In the genomic region with DNA sequence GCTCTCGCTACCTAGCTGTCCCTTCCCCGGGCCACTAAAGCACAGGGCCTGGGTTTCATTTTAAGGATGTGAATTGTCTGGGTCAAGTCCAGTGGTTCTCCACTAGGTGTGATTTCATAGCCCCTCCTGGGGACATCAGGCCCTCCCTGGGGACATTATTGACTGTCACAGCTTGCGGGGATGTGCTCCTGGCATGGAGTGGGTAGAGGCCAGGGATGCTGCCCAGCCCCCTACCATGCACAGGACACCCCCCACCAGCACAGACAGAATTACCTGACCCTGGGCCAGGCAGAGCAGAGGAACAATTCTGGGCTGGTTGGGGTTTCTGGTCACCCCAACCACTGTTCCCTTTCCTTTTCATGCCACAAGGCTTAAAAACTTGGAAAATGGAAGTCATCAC, we compare ENCODE assay signal across 11 cellular contexts. TPM values are rescaled to one million over a fixed set of nuclear protein-coding genes. Genes with fewer than 3 reads are reported as not detected.
DNase-seq lines count a peak whose midpoint lies in the region; ATAC-seq and TF ChIP-seq lines count a peak whose summit lies in the region.
"Had no signal": no experiment of that assay in that cellular context is flagged by ENCODE, and none has a peak within 500 bp of the region (broad histone marks: within the 10 kb centered on the region; RNA-seq: fewer than 3 reads in every experiment).

No MANE protein-coding gene starts in this region.

- H3K4me1 Mint-ChIP-seq in dendritic cell treated with granulocyte-macrophage colony-stimulating factor and Interleukin-4, amounts not matched to agents 40 ng/mL and 50 ng/mL, for 4 days (ENCODE audit: low read depth): peaks cover 61% of the 10 kb centered on the region

- no peaks in the 10 kb centered on the region for H4K20me1 ChIP-seq in DOHH2 (ENCODE audit: control insufficient read depth, insufficient read depth, low read depth, low read length)

- H3K9me3 ChIP-seq in DOHH2 (ENCODE audit: control insufficient read depth, insufficient read depth, low read length): no peaks in the 10 kb centered on the region
- no peaks in the 10 kb centered on the region for H3K9me3 ChIP-seq in psoas muscle

- peaks cover 48% of the 10 kb centered on the region for H3K36me3 ChIP-seq in DOHH2 (ENCODE audit: control insufficient read depth, low read length)
- no peaks in the 10 kb centered on the region for H3K36me3 ChIP-seq in psoas muscle (ENCODE audit: insufficient read depth in 1 of 2, low read depth in 1 of 2)
- no peaks in the 10 kb centered on the region for H3K36me3 ChIP-seq in H7 (replicated peaks; ENCODE audit: control insufficient read depth, insufficient read depth, low read length)
- H3K36me3 ChIP-seq: neural progenitor cell had no signal

- H3K4me2 ChIP-seq in DOHH2 (ENCODE audit: low read length): peak overlapping the region; percentile 100
- H3K4me2 ChIP-seq: neural progenitor cell had no signal

- TF ChIP-seq CTCF in DOHH2 (IDR thresholded peaks at IDR 0.05; ENCODE audit: low read depth, low read length, poor library complexity, severe bottlenecking): no peak
- no peak for TF ChIP-seq CTCF in psoas muscle (IDR thresholded peaks at IDR 0.05)
- TF ChIP-seq CTCF in GM20000 (IDR thresholded peaks at IDR 0.05; ENCODE audit: extremely low read depth, missing control alignments): no peak

- intact Hi-C loops in dendritic cell treated with granulocyte-macrophage colony-stimulating factor and Interleukin-4, amounts not matched to agents 40 ng/mL and 50 ng/mL, for 4 days (cut with micrococcal nuclease): loop anchor here (10.0 kb wide), 1 partner anchor 87 kb away; no protein-coding TSS in a partner anchor
- intact Hi-C loops in psoas muscle (cut with DNase I): no loop called here

- H3K4me3 Mint-ChIP-seq in dendritic cell treated with granulocyte-macrophage colony-stimulating factor and Interleukin-4, amounts not matched to agents 40 ng/mL and 50 ng/mL, for 4 days: peak overlapping the region; percentile 64
- H3K4me3 Mint-ChIP-seq: neural progenitor cell had no signal

- peaks cover 92% of the 10 kb centered on the region for H3K79me2 ChIP-seq in DOHH2 (ENCODE audit: control insufficient read depth, low read length)

- H3K27me3 Mint-ChIP-seq in dendritic cell treated with granulocyte-macrophage colony-stimulating factor and Interleukin-4, amounts not matched to agents 40 ng/mL and 50 ng/mL, for 4 days: no peaks in the 10 kb centered on the region

- no peaks in the 10 kb centered on the region for H3K27me3 ChIP-seq in DOHH2 (ENCODE audit: control insufficient read depth, low read length)
- H3K27me3 ChIP-seq in psoas muscle (ENCODE audit: insufficient read depth in 3 of 3, low read length in 2 of 3): no peaks in the 10 kb centered on the region
- peaks cover 17% of the 10 kb centered on the region for H3K27me3 ChIP-seq in H7 (ENCODE audit: control insufficient read depth, insufficient read depth, low read length)

- DNase-seq in NAMALWA (ENCODE audit: low spot score): peak; percentile 42
- DNase-seq in psoas muscle: peak in 1 of 2 donors; percentile 8
- DNase-seq in H7: no peak
- DNase-seq in GM20000 (ENCODE audit: low spot score): no peak
- no peak for DNase-seq in NCI-H345 (lab: John Stamatoyannopoulos, UW)
- DNase-seq: DMS 273 treated with DMSO at 0.1 percent for 48 hours; effector CD8-positive, alpha-beta T cell had no signal

- H3K4me3 ChIP-seq in DOHH2 (ENCODE audit: low read length): peak overlapping the region; percentile 96
- peak overlapping the region; percentile 70 for H3K4me3 ChIP-seq in psoas muscle
- no peak overlapping the region for H3K4me3 ChIP-seq in H7 (ENCODE audit: insufficient read depth, low read depth, low read length)
- H3K4me3 ChIP-seq: neural progenitor cell had no signal

- H3K4me1 ChIP-seq in DOHH2 (ENCODE audit: control insufficient read depth, low read length) (peaks cover 66% of the 10 kb centered on the region), psoas muscle (peaks cover 78% of the 10 kb centered on the region)

- no peak for ATAC-seq in psoas muscle
- ATAC-seq in GM18505 (IDR thresholded peaks at IDR 0.05; ENCODE audit: unreplicated experiment): no peak

- no peak for TF ChIP-seq POLR2A in GM18505 (IDR thresholded peaks at IDR 0.05; ENCODE audit: borderline replicate concordance, extremely low read depth, insufficient read depth, insufficient read length)

- H3K9me2 ChIP-seq in DOHH2 (replicated peaks; ENCODE audit: control insufficient read depth, low read length): no peaks in the 10 kb centered on the region

- H3K27ac ChIP-seq in DOHH2 (ENCODE audit: low read depth, low read length): peak overlapping the region; percentile 92
- peak overlapping the region; percentile 98 for H3K27ac ChIP-seq in psoas muscle
- H3K27ac ChIP-seq: neural progenitor cell had no signal

- peaks cover 66% of the 10 kb centered on the region for H3K36me3 Mint-ChIP-seq in dendritic cell treated with granulocyte-macrophage colony-stimulating factor and Interleukin-4, amounts not matched to agents 40 ng/mL and 50 ng/mL, for 4 days (ENCODE audit: low read depth)
- H3K36me3 Mint-ChIP-seq: neural progenitor cell had no signal

- H3K9me3 Mint-ChIP-seq in dendritic cell treated with granulocyte-macrophage colony-stimulating factor and Interleukin-4, amounts not matched to agents 40 ng/mL and 50 ng/mL, for 4 days: no peaks in the 10 kb centered on the region
- H3K9me3 Mint-ChIP-seq: neural progenitor cell had no signal

- H3K27ac Mint-ChIP-seq in dendritic cell treated with granulocyte-macrophage colony-stimulating factor and Interleukin-4, amounts not matched to agents 40 ng/mL and 50 ng/mL, for 4 days: peak overlapping the region; percentile 93
- H3K27ac Mint-ChIP-seq: neural progenitor cell had no signal

- H3F3A ChIP-seq in DOHH2 (ENCODE audit: control insufficient read depth, insufficient read depth): peaks cover 15% of the 10 kb centered on the region

- WGBS in psoas muscle, 3 donors: 38 to 69% (median 44%) methylated on average over 3 of the region's 3 CpGs

RNA-seq across cellular contexts. Expression of gene FAM78A, which starts 4.1 kb away (rescaled TPM):
- 10 to 100 TPM in 3 of 4 donors, 1 to 10 TPM in 1; 6.1 to 17.6 (median 14.2) TPM for total RNA-seq in psoas muscle
- 10 to 100 TPM in 1 of 3 donors, 1 to 10 TPM in 2; 4.3 to 11.5 (median 5.3) TPM for polyA plus RNA-seq in psoas muscle
- 1.6 and 3.4 TPM in 2 replicates for total RNA-seq in H7 (2014; rRNA removed; shearing (Covaris generic))

RNA-seq across cellular contexts. Expression of gene PLPP7, which starts 17.3 kb away (rescaled TPM):
- total RNA-seq in psoas muscle: 100 to 1,000 TPM in 2 of 4 donors, 10 to 100 TPM in 2; 31.0 to 131 (median 94.5) TPM
- polyA plus RNA-seq in psoas muscle: 100 to 1,000 TPM in 1 of 3 donors, 10 to 100 TPM in 2; 19.4 to 156 (median 90.5) TPM
- total RNA-seq in H7 (2014; rRNA removed; shearing (Covaris generic)): 8.2 and 8.8 TPM in 2 replicates
